ENCODE assay signal across 1 cellular context in genomic region chr9:97077465-97078295, GRCh38.
TF ChIP-seq lines count a peak whose summit lies in the region.

No MANE protein-coding gene starts in this region.

TF ChIP-seq in GM23338, 12 proteins besides CTCF, POLR2A, EP300 and RAD21 (continued from another document):
- no peak for TF ChIP-seq JUNB (IDR thresholded peaks at IDR 0.05; ENCODE audit: unreplicated experiment)
- TF ChIP-seq, protein P1, sequence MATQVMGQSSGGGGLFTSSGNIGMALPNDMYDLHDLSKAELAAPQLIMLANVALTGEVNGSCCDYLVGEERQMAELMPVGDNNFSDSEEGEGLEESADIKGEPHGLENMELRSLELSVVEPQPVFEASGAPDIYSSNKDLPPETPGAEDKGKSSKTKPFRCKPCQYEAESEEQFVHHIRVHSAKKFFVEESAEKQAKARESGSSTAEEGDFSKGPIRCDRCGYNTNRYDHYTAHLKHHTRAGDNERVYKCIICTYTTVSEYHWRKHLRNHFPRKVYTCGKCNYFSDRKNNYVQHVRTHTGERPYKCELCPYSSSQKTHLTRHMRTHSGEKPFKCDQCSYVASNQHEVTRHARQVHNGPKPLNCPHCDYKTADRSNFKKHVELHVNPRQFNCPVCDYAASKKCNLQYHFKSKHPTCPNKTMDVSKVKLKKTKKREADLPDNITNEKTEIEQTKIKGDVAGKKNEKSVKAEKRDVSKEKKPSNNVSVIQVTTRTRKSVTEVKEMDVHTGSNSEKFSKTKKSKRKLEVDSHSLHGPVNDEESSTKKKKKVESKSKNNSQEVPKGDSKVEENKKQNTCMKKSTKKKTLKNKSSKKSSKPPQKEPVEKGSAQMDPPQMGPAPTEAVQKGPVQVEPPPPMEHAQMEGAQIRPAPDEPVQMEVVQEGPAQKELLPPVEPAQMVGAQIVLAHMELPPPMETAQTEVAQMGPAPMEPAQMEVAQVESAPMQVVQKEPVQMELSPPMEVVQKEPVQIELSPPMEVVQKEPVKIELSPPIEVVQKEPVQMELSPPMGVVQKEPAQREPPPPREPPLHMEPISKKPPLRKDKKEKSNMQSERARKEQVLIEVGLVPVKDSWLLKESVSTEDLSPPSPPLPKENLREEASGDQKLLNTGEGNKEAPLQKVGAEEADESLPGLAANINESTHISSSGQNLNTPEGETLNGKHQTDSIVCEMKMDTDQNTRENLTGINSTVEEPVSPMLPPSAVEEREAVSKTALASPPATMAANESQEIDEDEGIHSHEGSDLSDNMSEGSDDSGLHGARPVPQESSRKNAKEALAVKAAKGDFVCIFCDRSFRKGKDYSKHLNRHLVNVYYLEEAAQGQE (IDR thresholded peaks at IDR 0.05; ENCODE audit: unreplicated experiment), result no peak
- no peak for TF ChIP-seq ETS1 (IDR thresholded peaks at IDR 0.05)
